ENCODE assay signal across 1 cellular context in genomic region chr4:95381843-95382580, GRCh38.
TF ChIP-seq lines count a peak whose summit lies in the region.

No MANE protein-coding gene starts in this region.

TF ChIP-seq in HEK293, 187 proteins besides CTCF, POLR2A, EP300 and RAD21 (continued from another document):
- TF ChIP-seq ZNF513 (tag by site-specific recombination; IDR thresholded peaks at IDR 0.05) (no peak), ZNF544 (tag by site-specific recombination; IDR thresholded peaks at IDR 0.05) (no peak)
TF ChIP-seq in HEK293: peak in this region for 1.
